ENCODE assay signal across 8 cellular contexts in the genomic region with DNA sequence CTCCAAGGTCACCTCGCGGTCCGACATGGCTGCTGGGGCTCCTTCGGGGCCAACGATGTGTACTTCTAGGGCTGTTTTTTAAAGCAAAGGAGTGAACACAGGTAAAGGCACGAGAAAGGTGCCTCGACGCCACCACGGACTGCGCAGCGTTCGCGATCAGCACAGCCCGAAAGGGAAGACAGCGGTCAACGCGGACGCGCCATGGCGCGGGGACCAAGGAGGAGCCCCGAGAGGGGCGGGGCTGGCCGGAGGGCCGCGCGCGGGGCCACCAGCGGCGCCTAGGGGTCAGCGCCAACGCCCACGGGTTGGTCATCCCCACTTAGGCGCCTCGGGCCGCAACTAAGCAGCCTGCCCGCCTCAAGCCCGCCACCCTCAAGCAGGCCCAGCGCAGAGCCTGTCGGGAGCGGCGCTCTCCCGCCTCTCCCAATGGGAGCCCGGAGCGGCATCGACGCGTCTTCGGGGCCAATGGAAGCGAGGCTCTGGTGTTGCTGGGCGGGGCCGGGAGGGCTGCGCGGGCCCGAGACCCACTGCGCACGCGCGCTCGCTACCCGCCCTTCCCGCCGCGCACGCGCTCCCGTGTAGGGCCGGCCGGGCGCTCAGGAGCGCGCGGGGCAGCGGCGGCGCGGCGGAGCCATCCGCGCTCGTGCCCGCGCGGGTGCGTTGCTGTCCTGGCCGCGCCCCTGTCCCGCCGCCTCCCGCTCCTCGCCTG. TPM values are rescaled to one million over a fixed set of nuclear protein-coding genes. Genes with fewer than 3 reads are reported as not detected.
DNase-seq lines count a peak whose midpoint lies in the region; ATAC-seq and TF ChIP-seq lines count a peak whose summit lies in the region.

TSS of gene DIP2A (plus strand) at position 577 of the 709 bp plus-strand sequence. CDS start 241 bp downstream, outside the sequence.

- H3K27ac ChIP-seq in lung (ENCODE audit: low read depth in 1 of 2, low read length in 1 of 2): peak within 1 kb of the TSS; percentile 90 to 97

- peak; percentile 99 for DNase-seq in COLO668 (lab: John Stamatoyannopoulos, UW; ENCODE audit: unreplicated experiment)
- DNase-seq in HT-29 (ENCODE audit: low spot score): peak; percentile 91
- peak; percentile 95 for DNase-seq in NK-92 treated with Interleukin-12 subunit alpha and Interleukin-12 subunit beta, amount 100 ng/mL, for 24 hours (lab: John Stamatoyannopoulos, UW)
- DNase-seq in activated CD8-positive, alpha-beta memory T cell treated with anti-CD3 and anti-CD28 coated beads for 24 hours: peak; percentile 93
- peak; percentile 90 for DNase-seq in effector CD4-positive, alpha-beta T cell
- DNase-seq in lung (ENCODE audit: low spot score): peak; percentile 95
- peak; percentile 82 to 90 (median 88) for DNase-seq in stimulated activated CD4-positive, alpha-beta T cell treated with anti-CD3 and anti-CD28 coated beads, TNF-alpha, amount 100 ng/mL, for 24 hours (ENCODE audit: low read depth in 3 of 3)

- H3K36me3 ChIP-seq in lung (ENCODE audit: control insufficient read depth in 2 of 2, insufficient read depth in 2 of 2, low read length in 2 of 2): peaks cover 0 to 4% of the 10 kb centered on the region in 2 donors

- ATAC-seq in GM21360 (IDR thresholded peaks at IDR 0.05; ENCODE audit: unreplicated experiment) (peak; percentile 86), lung (ENCODE audit: insufficient read depth, low FRiP score) (peak; percentile 97)

- H3K27me3 ChIP-seq in lung (ENCODE audit: control insufficient read depth, insufficient read depth): no peaks in the 10 kb centered on the region

- no peaks in the 10 kb centered on the region for H3K9me3 ChIP-seq in lung (ENCODE audit: control insufficient read depth in 2 of 2, insufficient read depth in 1 of 2, low read length in 1 of 2)

- peaks cover 8 to 25% of the 10 kb centered on the region in 2 donors for H3K4me1 ChIP-seq in lung (ENCODE audit: control insufficient read depth in 2 of 2, insufficient read depth in 2 of 2, low read length in 2 of 2)

- 0 to 1% methylated on average over 49 to 91 of the region's 91 CpGs for WGBS in lung, 2 donors

- H3K4me3 ChIP-seq in lung: peak within 1 kb of the TSS; percentile 76

- no peak for TF ChIP-seq CTCF in lung (IDR thresholded peaks at IDR 0.05; ENCODE audit: control extremely low read depth, extremely low read depth)

RNA-seq across cellular contexts. Expression of gene DIP2A, which starts in this region (rescaled TPM):
- 15.2 and 17.8 TPM in 2 replicates for total RNA-seq in HT-29 (2014; rRNA removed; shearing (Covaris generic))
- 10 to 100 TPM; 32.6 to 71.4 TPM for total RNA-seq in lung
- polyA plus RNA-seq in lung: 10 to 100 TPM; 15.5 to 24.8 TPM

Comparison
In these comparisons a context has a peak if more than half of its experiments do, and no peak if none do; other contexts are left out.
1. Peak in every context shown above with its lines: DNase-seq, ATAC-seq, H3K4me3 ChIP-seq and H3K27ac ChIP-seq.